12 cellular contexts compared by ENCODE assay signal in genomic region chr2:190635781-190636180, GRCh38. TPM values are rescaled to one million over a fixed set of nuclear protein-coding genes. Genes with fewer than 3 reads are reported as not detected.
DNase-seq lines count a peak whose midpoint lies in the region; ATAC-seq, FAIRE-seq and TF ChIP-seq lines count a peak whose summit lies in the region.
"Had no signal": no experiment of that assay in that cellular context is flagged by ENCODE, and none has a peak within 500 bp of the region (broad histone marks: within the 10 kb centered on the region; RNA-seq: fewer than 3 reads in every experiment).

No MANE protein-coding gene starts in this region.

- WGBS in K562 (ENCODE audit: insufficient coverage, low coverage, missing lambda C conversion rate), result 49% methylated on average over 4 of the region's 4 CpGs
- 96 to 97% methylated on average over 4 of the region's 4 CpGs for WGBS in sigmoid colon, 2 donors

- no peaks in the 10 kb centered on the region for H3K9me3 Mint-ChIP-seq in activated CD4-positive, alpha-beta memory T cell treated with anti-CD3 and anti-CD28 coated beads for 36 hours
- no peaks in the 10 kb centered on the region for H3K9me3 Mint-ChIP-seq in activated CD4-positive, alpha-beta memory T cell treated with anti-CD3 and anti-CD28 coated beads, Interleukin-2, amount 10 ng/mL, durations not matched to agents 7 days and 5 days
- H3K9me3 Mint-ChIP-seq: T-helper 1 cell treated with Interleukin-12 subunit alpha and Interleukin-12 subunit beta and Interleukin-4 antibody, amounts not matched to agents 30 μg/mL and 1 μg/mL, for 36 hours had no signal

- H3K4me1 Mint-ChIP-seq in activated CD4-positive, alpha-beta memory T cell treated with anti-CD3 and anti-CD28 coated beads for 36 hours (ENCODE audit: low read depth), result peaks cover 10% of the 10 kb centered on the region
- H3K4me1 Mint-ChIP-seq in activated CD4-positive, alpha-beta memory T cell treated with anti-CD3 and anti-CD28 coated beads, Interleukin-2, amount 10 ng/mL, durations not matched to agents 7 days and 5 days, result no peaks in the 10 kb centered on the region

- FAIRE-seq in K562 (lab: Jason Lieb, UNC), result no peak

- H3K9ac ChIP-seq in K562 (ENCODE audit: insufficient read depth in 1 of 2, low read depth in 2 of 2, low read length in 2 of 2), result no peak overlapping the region

- H3K4me3 ChIP-seq in K562 (no peak overlapping the region), sigmoid colon (no peak overlapping the region)
- H3K4me3 ChIP-seq: tibial nerve had no signal

- POLR2A ChIA-PET in activated CD4-positive, alpha-beta memory T cell treated with anti-CD3 and anti-CD28 coated beads for 36 hours (lab: Charles Lee), result no interaction called here
- POLR2A ChIA-PET in activated CD4-positive, alpha-beta memory T cell treated with anti-CD3 and anti-CD28 coated beads, Interleukin-2, amount 10 ng/mL, durations not matched to agents 7 days and 5 days (lab: Charles Lee), result interaction anchor here (1.0 to 1.1 kb wide), 2 partner anchors 9 to 26 kb away, joined by 3 read pairs; no protein-coding TSS in a partner anchor
- POLR2A ChIA-PET in K562 (lab: Yijun Ruan, JAX), result no interaction called here

- H3K27me3 ChIP-seq in K562 (ENCODE audit: control insufficient read depth in 2 of 2, insufficient read depth in 2 of 2, low read length in 2 of 2) (no peaks in the 10 kb centered on the region), sigmoid colon (no peaks in the 10 kb centered on the region)
- H3K27me3 ChIP-seq: tibial nerve had no signal

- no peak overlapping the region for H2AFZ ChIP-seq in K562 (ENCODE audit: low read depth, low read length)

- H3K79me2 ChIP-seq in K562 (ENCODE audit: control insufficient read depth, insufficient read depth, low read length), result no peaks in the 10 kb centered on the region

- no peaks in the 10 kb centered on the region for H3K36me3 ChIP-seq in K562 (ENCODE audit: control insufficient read depth, insufficient read depth, low read length)
- H3K36me3 ChIP-seq in sigmoid colon, result no peaks in the 10 kb centered on the region
- H3K36me3 ChIP-seq: tibial nerve had no signal

- H3K9me1 ChIP-seq in K562 (ENCODE audit: control insufficient read depth, insufficient read depth, low read length), result no peaks in the 10 kb centered on the region

- H3K9me3 ChIP-seq in K562 (replicated peaks; ENCODE audit: control insufficient read depth, insufficient read depth, low read depth, low read length) (no peaks in the 10 kb centered on the region), sigmoid colon (no peaks in the 10 kb centered on the region)
- H3K9me3 ChIP-seq: tibial nerve had no signal

- no peaks in the 10 kb centered on the region for H3K36me3 Mint-ChIP-seq in activated CD4-positive, alpha-beta memory T cell treated with anti-CD3 and anti-CD28 coated beads for 36 hours
- no peaks in the 10 kb centered on the region for H3K36me3 Mint-ChIP-seq in activated CD4-positive, alpha-beta memory T cell treated with anti-CD3 and anti-CD28 coated beads, Interleukin-2, amount 10 ng/mL, durations not matched to agents 7 days and 5 days (ENCODE audit: low read depth)

- H3K27ac Mint-ChIP-seq in activated CD4-positive, alpha-beta memory T cell treated with anti-CD3 and anti-CD28 coated beads for 36 hours, result no peak overlapping the region
- H3K27ac Mint-ChIP-seq in activated CD4-positive, alpha-beta memory T cell treated with anti-CD3 and anti-CD28 coated beads, Interleukin-2, amount 10 ng/mL, durations not matched to agents 7 days and 5 days, result no peak overlapping the region
- H3K27ac Mint-ChIP-seq: T-helper 1 cell treated with Interleukin-12 subunit alpha and Interleukin-12 subunit beta and Interleukin-4 antibody, amounts not matched to agents 30 μg/mL and 1 μg/mL, for 36 hours had no signal

- in situ Hi-C loops in K562 (cut with MboI), result no loop called here

- CTCF ChIA-PET in activated CD4-positive, alpha-beta memory T cell treated with anti-CD3 and anti-CD28 coated beads for 36 hours (lab: Charles Lee), result interaction anchor here (0.7 to 2.6 kb wide), 12 partner anchors 11 to 803 kb away, joined by 3 to 14 read pairs (median 4); no protein-coding TSS in a partner anchor
- CTCF ChIA-PET in activated CD4-positive, alpha-beta memory T cell treated with anti-CD3 and anti-CD28 coated beads, Interleukin-2, amount 10 ng/mL, durations not matched to agents 7 days and 5 days (lab: Charles Lee), result interaction anchor here (0.6 to 2.7 kb wide), 4 partner anchors 8 to 145 kb away, joined by 3 to 8 read pairs (median 5); no protein-coding TSS in a partner anchor
- CTCF ChIA-PET in K562 (lab: Yijun Ruan, JAX; ENCODE audit: low intra/inter-chr PET ratio), result no interaction called here

- no peak overlapping the region for H3K4me3 Mint-ChIP-seq in activated CD4-positive, alpha-beta memory T cell treated with anti-CD3 and anti-CD28 coated beads for 36 hours
- no peak overlapping the region for H3K4me3 Mint-ChIP-seq in activated CD4-positive, alpha-beta memory T cell treated with anti-CD3 and anti-CD28 coated beads, Interleukin-2, amount 10 ng/mL, durations not matched to agents 7 days and 5 days
- H3K4me3 Mint-ChIP-seq: T-helper 1 cell treated with Interleukin-12 subunit alpha and Interleukin-12 subunit beta and Interleukin-4 antibody, amounts not matched to agents 30 μg/mL and 1 μg/mL, for 36 hours had no signal

- DNase-seq in activated CD4-positive, alpha-beta memory T cell treated with anti-CD3 and anti-CD28 coated beads for 36 hours, result peak; percentile 49
- no peak for DNase-seq in activated CD4-positive, alpha-beta memory T cell treated with anti-CD3 and anti-CD28 coated beads, Interleukin-2, amount 10 ng/mL, durations not matched to agents 7 days and 5 days
- DNase-seq in HK-2 (ENCODE audit: unreplicated experiment), result peak; percentile 14
- DNase-seq in K562 (ENCODE audit: extremely low read depth in 1 of 4, low spot score in 3 of 4), result no peak
- no peak for DNase-seq in sigmoid colon
- no peak for DNase-seq in amniotic stem cell (lab: John Stamatoyannopoulos, UW)
- DNase-seq in NCI-H526 (lab: John Stamatoyannopoulos, UW), result no peak
- DNase-seq: aorta, NCI-H1694 treated with DMSO at 0.1 percent for 48 hours had no signal

- TF ChIP-seq RAD21 in K562 (CRISPR knock-in tag; conservative IDR thresholded peaks at IDR 0.05 in 1 of 2, IDR thresholded peaks at IDR 0.05 in 1 of 2), result peak in 1 of 2 experiments; percentile 47; a peak in 2 of 4 replicates

- ATAC-seq in K562 (peak; percentile 62), GM18511 (IDR thresholded peaks at IDR 0.05; ENCODE audit: unreplicated experiment) (no peak)

- intact Hi-C loops in activated CD4-positive, alpha-beta memory T cell treated with anti-CD3 and anti-CD28 coated beads for 36 hours (cut with micrococcal nuclease), result loop anchor here (1.0 to 5.0 kb wide), 2 partner anchors 45 to 172 kb away; no protein-coding TSS in a partner anchor
- intact Hi-C loops in K562 (cut with micrococcal nuclease) (loop anchor here (1.0 kb wide), 1 partner anchor 45 kb away; no protein-coding TSS in a partner anchor), sigmoid colon (cut with DNase I) (no loop called here)

- no peak overlapping the region for H3K4me2 ChIP-seq in K562 (ENCODE audit: insufficient read depth, low read length)

- H3K4me1 ChIP-seq in K562 (replicated peaks in 1 of 2; ENCODE audit: control insufficient read depth in 2 of 2, insufficient read depth in 2 of 2, low read length in 2 of 2), result no peaks in the 10 kb centered on the region; a peak in 1 of 5 replicates
- peaks cover 0 to 23% (median 18%) of the 10 kb centered on the region in 4 donors for H3K4me1 ChIP-seq in sigmoid colon

- peak; percentile 29 to 38 (median 29); a peak in 2 of 6 replicates for TF ChIP-seq CTCF in K562 (IDR thresholded peaks at IDR 0.05 in 2 of 3, conservative IDR thresholded peaks at IDR 0.05 in 1 of 3; ENCODE audit: insufficient read depth in 2 of 3, low read depth in 1 of 3, low read length in 3 of 3)
- no peak for TF ChIP-seq CTCF in sigmoid colon (IDR thresholded peaks at IDR 0.05)

- H3K27ac ChIP-seq in K562 (ENCODE audit: extremely low read depth, low read depth, low read length) (no peak overlapping the region), sigmoid colon (peak overlapping the region in 3 of 4 donors; percentile 69 to 81 (median 70))

- H4K20me1 ChIP-seq in K562 (replicated peaks; ENCODE audit: control insufficient read depth, insufficient read depth, low read length), result no peaks in the 10 kb centered on the region

- TF ChIP-seq EP300 in K562 (IDR thresholded peaks at IDR 0.05; ENCODE audit: low read length) (no peak), sigmoid colon (IDR thresholded peaks at IDR 0.05) (no peak)

- BruUV-seq in K562 (replicated peaks; lab: Mats Ljungman, UMichigan), result no TSS peak

- no peaks in the 10 kb centered on the region for H3K27me3 Mint-ChIP-seq in activated CD4-positive, alpha-beta memory T cell treated with anti-CD3 and anti-CD28 coated beads for 36 hours
- no peaks in the 10 kb centered on the region for H3K27me3 Mint-ChIP-seq in activated CD4-positive, alpha-beta memory T cell treated with anti-CD3 and anti-CD28 coated beads, Interleukin-2, amount 10 ng/mL, durations not matched to agents 7 days and 5 days

- TF ChIP-seq POLR2A in K562 (conservative IDR thresholded peaks at IDR 0.05), result no peak
- no peak for TF ChIP-seq POLR2A in sigmoid colon (IDR thresholded peaks at IDR 0.05)

RNA-seq across cellular contexts. Expression of gene NAB1, which starts 13.1 kb away (rescaled TPM):
- total RNA-seq in activated CD4-positive, alpha-beta memory T cell treated with anti-CD3 and anti-CD28 coated beads for 36 hours, result 10 to 100 TPM; 48.7 to 51.5 TPM
- total RNA-seq in activated CD4-positive, alpha-beta memory T cell treated with anti-CD3 and anti-CD28 coated beads, Interleukin-2, amount 10 ng/mL, durations not matched to agents 7 days and 5 days, result 10 to 100 TPM; 21.7 to 28.1 TPM
- total RNA-seq in K562 (2011; cell fraction: chromatin; rRNA removed; ENCODE audit: low replicate concordance), result 18.4 and 32.2 TPM in 2 replicates
- total RNA-seq in K562 (2011; cell fraction: nucleolus; rRNA removed), result 6.8 and 10.3 TPM in 2 replicates
- 14.0 and 16.0 TPM in 2 replicates for total RNA-seq in K562 (2011; cell fraction: nucleoplasm; rRNA removed)
- total RNA-seq in K562 (2014; rRNA removed) (17.6 and 20.6 TPM in 2 replicates), K562 (2014; rRNA removed; fragmentation: Illumina TruSeq; extraction: Trizol) (20.2 and 22.8 TPM in 2 replicates), K562 (2015; rRNA removed; fragmentation: Illumina TruSeq; extraction: Trizol) (20.7 and 21.7 TPM in 2 replicates), K562 (2021) (16.3 and 17.2 TPM in 2 replicates), sigmoid colon (100 to 1,000 TPM in 1 of 4 donors, 10 to 100 TPM in 3; 53.7 to 102 (median 66.7) TPM)
- polyA plus RNA-seq in K562 (2011; rRNA removed) (18.3 and 23.0 TPM in 2 replicates), K562 (2014; fragmentation: Illumina TruSeq; extraction: Trizol) (14.3 and 15.5 TPM in 2 replicates), K562 (2014; fragmentation: Nextera tagmentation; extraction: Ambion mirVana) (1 to 10 TPM; 3.1 to 4.0 TPM), K562 (2014; rRNA removed) (10.5 and 11.9 TPM in 2 replicates), sigmoid colon (10 to 100 TPM in 2 of 3 donors, 1 to 10 TPM in 1; 8.4 to 13.9 (median 13.6) TPM)
- 5.1 and 7.5 TPM in 2 replicates for polyA plus RNA-seq in K562 (2011; cell fraction: cytosol; rRNA removed)
- 30.1 and 30.9 TPM in 2 replicates for polyA plus RNA-seq in K562 (2011; cell fraction: nucleus; rRNA removed)
- 11.6 and 12.8 TPM in 2 replicates for polyA plus RNA-seq in K562 (2012)
- polyA minus RNA-seq in K562 (2011; rRNA and poly(A)+ RNA removed), result 33.5 and 34.3 TPM in 2 replicates
- polyA minus RNA-seq in K562 (2011; cell fraction: cytosol; rRNA and poly(A)+ RNA removed), result 10.5 and 13.2 TPM in 2 replicates
- 18.2 and 28.2 TPM in 2 replicates for polyA minus RNA-seq in K562 (2011; cell fraction: nucleus; rRNA and poly(A)+ RNA removed)

Comparison
In these comparisons a context has a peak if more than half of its experiments do, and no peak if none do; other contexts are left out.
1. DNase-seq: peak in activated CD4-positive, alpha-beta memory T cell treated with anti-CD3 and anti-CD28 coated beads for 36 hours (single experiment) and HK-2 (single experiment); none in activated CD4-positive, alpha-beta memory T cell treated with anti-CD3 and anti-CD28 coated beads, Interleukin-2, amount 10 ng/mL, durations not matched to agents 7 days and 5 days (single experiment), K562 (0 of 4), sigmoid colon (single experiment), amniotic stem cell (single experiment) and NCI-H526 (0 of 2).
2. CTCF ChIP-seq: peak in K562 (3 of 3); none in sigmoid colon (0 of 4).